Comparison of ENCODE assay signal across 29 cellular contexts in the genomic region with DNA sequence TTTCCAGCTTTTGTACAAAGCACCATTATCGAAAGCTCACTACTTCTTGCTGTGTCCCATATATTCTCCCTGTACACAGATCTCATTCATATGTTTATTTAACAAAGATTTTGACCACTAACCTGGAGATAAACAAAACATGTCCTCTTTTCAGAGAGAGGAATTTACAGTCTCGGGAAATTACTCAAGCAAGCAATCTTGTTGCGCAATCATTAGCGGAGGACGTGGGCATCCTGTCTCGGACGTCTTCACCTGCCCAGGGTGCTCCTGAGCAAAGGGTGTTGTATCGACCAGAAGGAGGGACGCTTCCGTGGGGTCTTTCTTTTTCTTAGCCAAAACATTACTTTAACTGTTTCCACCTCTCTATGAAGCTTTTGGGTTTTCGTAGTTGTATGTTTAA.
DNase-seq lines count a peak whose midpoint lies in the region; ATAC-seq, FAIRE-seq and TF ChIP-seq lines count a peak whose summit lies in the region.
"Had no signal": no experiment of that assay in that cellular context is flagged by ENCODE, and none has a peak within 500 bp of the region (broad histone marks: within the 10 kb centered on the region; RNA-seq: fewer than 3 reads in every experiment).

No MANE protein-coding gene starts in this region.

- no peaks in the 10 kb centered on the region for H3K9me1 ChIP-seq in K562 (ENCODE audit: control insufficient read depth, insufficient read depth, low read length)

- H3K27me3 ChIP-seq in K562 (ENCODE audit: control insufficient read depth in 2 of 2, insufficient read depth in 2 of 2, low read length in 2 of 2) = no peaks in the 10 kb centered on the region; a peak in 1 of 5 replicates
- no peaks in the 10 kb centered on the region for H3K27me3 ChIP-seq in thyroid gland
- H3K27me3 ChIP-seq in foreskin keratinocyte = no peaks in the 10 kb centered on the region
- H3K27me3 ChIP-seq: body of pancreas had no signal

- intact Hi-C loops in K562 (cut with micrococcal nuclease) (no loop called here), thyroid gland (cut with DNase I) (no loop called here)

- H3K36me3 ChIP-seq in K562 (ENCODE audit: control insufficient read depth, insufficient read depth, low read length) (no peaks in the 10 kb centered on the region), thyroid gland (no peaks in the 10 kb centered on the region)

- in situ Hi-C loops in K562 (cut with MboI) = no loop called here

- no peak overlapping the region for H3K9ac ChIP-seq in K562 (ENCODE audit: insufficient read depth in 1 of 2, low read depth in 2 of 2, low read length in 2 of 2)

- no peak for TF ChIP-seq EP300 in K562 (IDR thresholded peaks at IDR 0.05; ENCODE audit: low read length)

- H3K4me1 ChIP-seq in K562 (replicated peaks in 1 of 2; ENCODE audit: control insufficient read depth in 2 of 2, insufficient read depth in 2 of 2, low read length in 2 of 2) = no peaks in the 10 kb centered on the region
- H3K4me1 ChIP-seq in thyroid gland = peaks cover 7 to 12% of the 10 kb centered on the region in 2 donors
- H3K4me1 ChIP-seq in foreskin keratinocyte = no peaks in the 10 kb centered on the region
- H3K4me1 ChIP-seq: psoas muscle had no signal

- FAIRE-seq in K562 (lab: Jason Lieb, UNC) = no peak
- FAIRE-seq: GM18507, H54, keratinocyte had no signal

- ATAC-seq in K562 (no peak), foreskin keratinocyte (no peak)
- ATAC-seq: body of pancreas; naive thymus-derived CD4-positive, alpha-beta T cell; Panc1; psoas muscle had no signal

- no peak overlapping the region for H3K4me2 ChIP-seq in K562 (ENCODE audit: insufficient read depth, low read length)

- BruUV-seq in K562 (replicated peaks; lab: Mats Ljungman, UMichigan) = no TSS peak

- no peaks in the 10 kb centered on the region for H3K79me2 ChIP-seq in K562 (ENCODE audit: control insufficient read depth, insufficient read depth, low read length)

- no peak overlapping the region for H2AFZ ChIP-seq in K562 (ENCODE audit: low read depth, low read length)

- TF ChIP-seq POLR2A in K562 (conservative IDR thresholded peaks at IDR 0.05) (no peak), thyroid gland (IDR thresholded peaks at IDR 0.05) (no peak)

- no peak for TF ChIP-seq CTCF in K562 (IDR thresholded peaks at IDR 0.05 in 2 of 3, conservative IDR thresholded peaks at IDR 0.05 in 1 of 3; ENCODE audit: insufficient read depth in 2 of 3, low read depth in 1 of 3, low read length in 3 of 3)
- TF ChIP-seq CTCF in thyroid gland (IDR thresholded peaks at IDR 0.05) = no peak
- TF ChIP-seq CTCF in foreskin keratinocyte (conservative IDR thresholded peaks at IDR 0.05) = no peak

- DNase-seq in M059J (ENCODE audit: low read depth) (peak; percentile 57), K562 (ENCODE audit: extremely low read depth in 1 of 4, low spot score in 3 of 4) (no peak), iris pigment epithelial cell (ENCODE audit: low read depth) (peak; percentile 69), thyroid gland (no peak), NCI-H446 (lab: John Stamatoyannopoulos, UW) (no peak), C1 segment of cervical spinal cord (lab: John Stamatoyannopoulos, UW) (no peak), foreskin keratinocyte (no peak)
- DNase-seq: activated CD4-positive, alpha-beta memory T cell treated with anti-CD3 and anti-CD28 coated beads for 36 hours; activated CD4-positive, CD25-positive, alpha-beta regulatory T cell treated with anti-CD3 and anti-CD28 coated beads, Interleukin-2, amount 50 U/mL, for 72 hours; activated CD8-positive, alpha-beta memory T cell treated with anti-CD3 and anti-CD28 coated beads, Interleukin-2, amount 50 U/mL, for 4 hours; activated naive CD4-positive, alpha-beta T cell; body of pancreas; CD4-positive, alpha-beta T cell; head of caudate nucleus; KBM-7; midbrain; MM.1S; naive thymus-derived CD4-positive, alpha-beta T cell; NCI-H1417; NCI-H2029 treated with DMSO at 0.1 percent for 48 hours; NCI-H526 treated with DMSO at 0.1 percent for 48 hours; psoas muscle; SHP77; stimulated activated CD4-positive, alpha-beta T cell treated with anti-CD3 and anti-CD28 coated beads, Interleukin-4, amount 100 ng/mL, for 1 hour; T-helper 2 cell had no signal

- CTCF ChIA-PET in K562 (lab: Yijun Ruan, JAX; ENCODE audit: low intra/inter-chr PET ratio) = no interaction called here

- TF ChIP-seq RAD21 in K562 (CRISPR knock-in tag; conservative IDR thresholded peaks at IDR 0.05 in 1 of 2, IDR thresholded peaks at IDR 0.05 in 1 of 2) = no peak

- 21% methylated on average over 4 of the region's 11 CpGs for WGBS in K562 (ENCODE audit: insufficient coverage, low coverage, missing lambda C conversion rate)
- 53 to 55% methylated on average over 11 of the region's 11 CpGs for WGBS in thyroid gland, 2 donors

- H3K4me3 ChIP-seq in K562 = no peak overlapping the region
- no peak overlapping the region for H3K4me3 ChIP-seq in thyroid gland (replicated peaks in 1 of 3)
- H3K4me3 ChIP-seq: body of pancreas, psoas muscle had no signal

- H3K27ac ChIP-seq in K562 (ENCODE audit: extremely low read depth, low read depth, low read length) (no peak overlapping the region), thyroid gland (peak overlapping the region in 2 of 3 donors; percentile 46 to 51), foreskin keratinocyte (no peak overlapping the region)
- H3K27ac ChIP-seq: psoas muscle had no signal

- H3K9me3 ChIP-seq in K562 (replicated peaks; ENCODE audit: control insufficient read depth, insufficient read depth, low read depth, low read length) (no peaks in the 10 kb centered on the region), thyroid gland (no peaks in the 10 kb centered on the region)
- H3K9me3 ChIP-seq: body of pancreas, psoas muscle had no signal

- POLR2A ChIA-PET in K562 (lab: Yijun Ruan, JAX) = interaction anchor here (0.6 kb wide), 1 partner anchor 9 kb away, joined by 3 read pairs; no protein-coding TSS in a partner anchor

- H4K20me1 ChIP-seq in K562 (replicated peaks; ENCODE audit: control insufficient read depth, insufficient read depth, low read length) = no peaks in the 10 kb centered on the region

TF ChIP-seq in K562, 482 proteins besides CTCF, POLR2A, EP300 and RAD21:
- TF ChIP-seq CEBPG (CRISPR knock-in tag; IDR thresholded peaks at IDR 0.05) = no peak
- peak; percentile 44 to 95; a peak in 3 of 4 replicates for TF ChIP-seq CEBPG (tag; conservative IDR thresholded peaks at IDR 0.05 in 1 of 2, IDR thresholded peaks at IDR 0.05 in 1 of 2)
- TF ChIP-seq CEBPB (tag; IDR thresholded peaks at IDR 0.05) = peak; percentile 85
- TF ChIP-seq, protein P1, sequence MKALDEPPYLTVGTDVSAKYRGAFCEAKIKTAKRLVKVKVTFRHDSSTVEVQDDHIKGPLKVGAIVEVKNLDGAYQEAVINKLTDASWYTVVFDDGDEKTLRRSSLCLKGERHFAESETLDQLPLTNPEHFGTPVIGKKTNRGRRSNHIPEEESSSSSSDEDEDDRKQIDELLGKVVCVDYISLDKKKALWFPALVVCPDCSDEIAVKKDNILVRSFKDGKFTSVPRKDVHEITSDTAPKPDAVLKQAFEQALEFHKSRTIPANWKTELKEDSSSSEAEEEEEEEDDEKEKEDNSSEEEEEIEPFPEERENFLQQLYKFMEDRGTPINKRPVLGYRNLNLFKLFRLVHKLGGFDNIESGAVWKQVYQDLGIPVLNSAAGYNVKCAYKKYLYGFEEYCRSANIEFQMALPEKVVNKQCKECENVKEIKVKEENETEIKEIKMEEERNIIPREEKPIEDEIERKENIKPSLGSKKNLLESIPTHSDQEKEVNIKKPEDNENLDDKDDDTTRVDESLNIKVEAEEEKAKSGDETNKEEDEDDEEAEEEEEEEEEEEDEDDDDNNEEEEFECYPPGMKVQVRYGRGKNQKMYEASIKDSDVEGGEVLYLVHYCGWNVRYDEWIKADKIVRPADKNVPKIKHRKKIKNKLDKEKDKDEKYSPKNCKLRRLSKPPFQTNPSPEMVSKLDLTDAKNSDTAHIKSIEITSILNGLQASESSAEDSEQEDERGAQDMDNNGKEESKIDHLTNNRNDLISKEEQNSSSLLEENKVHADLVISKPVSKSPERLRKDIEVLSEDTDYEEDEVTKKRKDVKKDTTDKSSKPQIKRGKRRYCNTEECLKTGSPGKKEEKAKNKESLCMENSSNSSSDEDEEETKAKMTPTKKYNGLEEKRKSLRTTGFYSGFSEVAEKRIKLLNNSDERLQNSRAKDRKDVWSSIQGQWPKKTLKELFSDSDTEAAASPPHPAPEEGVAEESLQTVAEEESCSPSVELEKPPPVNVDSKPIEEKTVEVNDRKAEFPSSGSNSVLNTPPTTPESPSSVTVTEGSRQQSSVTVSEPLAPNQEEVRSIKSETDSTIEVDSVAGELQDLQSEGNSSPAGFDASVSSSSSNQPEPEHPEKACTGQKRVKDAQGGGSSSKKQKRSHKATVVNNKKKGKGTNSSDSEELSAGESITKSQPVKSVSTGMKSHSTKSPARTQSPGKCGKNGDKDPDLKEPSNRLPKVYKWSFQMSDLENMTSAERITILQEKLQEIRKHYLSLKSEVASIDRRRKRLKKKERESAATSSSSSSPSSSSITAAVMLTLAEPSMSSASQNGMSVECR (CRISPR knock-in tag; IDR thresholded peaks at IDR 0.05) = no peak
- TF ChIP-seq FOXJ3 (CRISPR knock-in tag; IDR thresholded peaks at IDR 0.05) = no peak

Comparison
In these comparisons a context has a peak if more than half of its experiments do, and no peak if none do; other contexts are left out.
1. DNase-seq: peak in M059J (single experiment) and iris pigment epithelial cell (single experiment); none in K562 (0 of 4), thyroid gland (0 of 2), NCI-H446 (0 of 2), C1 segment of cervical spinal cord (0 of 14) and foreskin keratinocyte (0 of 2).
2. H3K27ac ChIP-seq: peak in thyroid gland (2 of 3); none in K562 (single experiment) and foreskin keratinocyte (single experiment).